Comparison of ENCODE assay signal across 14 cellular contexts in genomic region chr3:9314796-9315195, GRCh38. TPM values are rescaled to one million over a fixed set of nuclear protein-coding genes. Genes with fewer than 3 reads are reported as not detected.
DNase-seq lines count a peak whose midpoint lies in the region; ATAC-seq and TF ChIP-seq lines count a peak whose summit lies in the region.
"Had no signal": no experiment of that assay in that cellular context is flagged by ENCODE, and none has a peak within 500 bp of the region (broad histone marks: within the 10 kb centered on the region; RNA-seq: fewer than 3 reads in every experiment).

No MANE protein-coding gene starts in this region.

- H3K27me3 ChIP-seq in PC-9 (ENCODE audit: insufficient read depth, low read depth), result no peaks in the 10 kb centered on the region
- H3K27me3 ChIP-seq: Peyer's patch had no signal

- H3K36me3 ChIP-seq in PC-9 (ENCODE audit: low read depth) (no peaks in the 10 kb centered on the region), mucosa of descending colon (ENCODE audit: low read depth) (no peaks in the 10 kb centered on the region)
- H3K36me3 ChIP-seq: Peyer's patch had no signal

- H3K9me2 ChIP-seq in PC-9 (ENCODE audit: insufficient read depth), result no peaks in the 10 kb centered on the region

- H2AFZ ChIP-seq in PC-9, result no peak overlapping the region

- CTCF ChIA-PET in PC-9 (lab: Charles Lee), result no interaction called here

- no peaks in the 10 kb centered on the region for H4K20me1 ChIP-seq in PC-9 (ENCODE audit: insufficient read depth)

- POLR2A ChIA-PET in PC-9 (lab: Charles Lee; ENCODE audit: unreplicated experiment), result no interaction called here

- H3K4me3 ChIP-seq in PC-9 (no peak overlapping the region), mucosa of descending colon (no peak overlapping the region)
- H3K4me3 ChIP-seq: Peyer's patch had no signal

- H3K27ac ChIP-seq in C4-2B, result peak overlapping the region; percentile 74
- no peak overlapping the region for H3K27ac ChIP-seq in PC-9
- H3K27ac ChIP-seq: KMS-11, Peyer's patch had no signal

- DNase-seq in ELF-1 (ENCODE audit: low read depth, low spot score), result peak; percentile 30
- peak in 1 of 2 experiments; percentile 14 for DNase-seq in PC-9
- no peak for DNase-seq in mucosa of descending colon
- DNase-seq in stimulated activated CD4-positive, alpha-beta T cell treated with anti-CD3 and anti-CD28 coated beads, Interleukin-4, amount 100 ng/mL, for 4 hours, result no peak
- no peak for DNase-seq in activated gamma-delta T cell treated with Interleukin-2 at 50 U/mL for 16 hours
- DNase-seq: CD8-positive, alpha-beta T cell; NCI-H1436; NCI-H2107; NCI-H69; Peyer's patch; SHP77 treated with DMSO at 0.1 percent for 48 hours had no signal

- no peaks in the 10 kb centered on the region for H3F3A ChIP-seq in PC-9 (ENCODE audit: insufficient read depth, low read depth)

- ATAC-seq in mucosa of descending colon, result peak; percentile 28
- no peak for ATAC-seq in GM19328 (IDR thresholded peaks at IDR 0.05; ENCODE audit: unreplicated experiment)
- ATAC-seq: CD8-positive, alpha-beta T cell had no signal

- 0 out of 2 replicates have a peak overlapping the region, but pooled peaks have one; percentile 8 for H3K4me2 ChIP-seq in PC-9
- H3K4me2 ChIP-seq: KMS-11 had no signal

- intact Hi-C loops in PC-9 (cut with micrococcal nuclease; ENCODE audit: unreplicated experiment), result no loop called here
- intact Hi-C loops in mucosa of descending colon (cut with DNase I, micrococcal nuclease), result no loop called here

- H3K9me3 ChIP-seq in PC-9 (ENCODE audit: insufficient read depth, low read depth) (no peaks in the 10 kb centered on the region), mucosa of descending colon (no peaks in the 10 kb centered on the region)
- H3K9me3 ChIP-seq: Peyer's patch had no signal

- BruUV-seq in PC-9 (replicated peaks; lab: Mats Ljungman, UMichigan), result no TSS peak

- no peaks in the 10 kb centered on the region for H3K79me2 ChIP-seq in PC-9 (ENCODE audit: low read depth)

- no peak for TF ChIP-seq CTCF in C4-2B (conservative IDR thresholded peaks at IDR 0.05)
- TF ChIP-seq CTCF in PC-9 (conservative IDR thresholded peaks at IDR 0.05), result no peak
- no peak for TF ChIP-seq CTCF in mucosa of descending colon (IDR thresholded peaks at IDR 0.05)

- H3K4me1 ChIP-seq in PC-9 (replicated peaks; ENCODE audit: insufficient read depth), result peaks cover 9% of the 10 kb centered on the region
- H3K4me1 ChIP-seq in mucosa of descending colon (ENCODE audit: low read depth), result peaks cover 4% of the 10 kb centered on the region
- H3K4me1 ChIP-seq: Peyer's patch had no signal

RNA-seq across cellular contexts. Expression of gene THUMPD3, which starts 48.1 kb away (rescaled TPM):
- 48.8 and 49.9 TPM in 2 replicates for total RNA-seq in PC-9 (2021)
- 10 to 100 TPM; 30.0 to 34.0 (median 31.2) TPM for total RNA-seq in mucosa of descending colon
